ENCODE assay signal across 16 cellular contexts in genomic region chr12:59122784-59123183, GRCh38.
"Had no signal": no experiment of that assay in that cellular context is flagged by ENCODE, and none has a peak within 500 bp of the region (broad histone marks: within the 10 kb centered on the region; RNA-seq: fewer than 3 reads in every experiment).

No MANE protein-coding gene starts in this region.

- H3K36me3 Mint-ChIP-seq: activated naive CD8-positive, alpha-beta T cell; brain; natural killer cell; stimulated activated naive B cell treated with anti-CD40 and anti-IgM and Interleukin-4, amounts not matched to agents 10 μg/mL and 1 μg/mL and 100 μg/mL, for 72 hours had no signal

- H3K4me3 Mint-ChIP-seq: activated naive CD8-positive, alpha-beta T cell; brain; natural killer cell; stimulated activated naive B cell treated with anti-CD40 and anti-IgM and Interleukin-4, amounts not matched to agents 10 μg/mL and 1 μg/mL and 100 μg/mL, for 72 hours; T-helper 2 cell treated with Interferon-gamma antibody and Interleukin-4, amounts not matched to agents 5 μg/mL and 100 μg/mL, for 36 hours had no signal

- H3K27me3 ChIP-seq: foreskin keratinocyte, pancreas, sigmoid colon, transverse colon had no signal

- H3K9me3 ChIP-seq: pancreas, sigmoid colon, SK-N-SH, transverse colon, uterus had no signal

- H3K4me3 ChIP-seq: pancreas, sigmoid colon, transverse colon, uterus had no signal

- H3K36me3 ChIP-seq: pancreas, sigmoid colon, transverse colon, uterus had no signal

- DNase-seq: activated CD4-positive, alpha-beta T cell treated with anti-CD3 and anti-CD28 coated beads, Interleukin-2, amount 50 U/mL, for 48 hours; activated gamma-delta T cell; amniotic stem cell; central memory CD4-positive, alpha-beta T cell; foreskin keratinocyte; mesendoderm; natural killer cell; pancreas; sigmoid colon; SK-N-SH; stimulated activated naive B cell treated with anti-CD40 and anti-IgM and Interleukin-4, amounts not matched to agents 10 μg/mL and 1 μg/mL and 100 μg/mL, for 72 hours; transverse colon; uterus had no signal

- ATAC-seq: foreskin keratinocyte; natural killer cell; pancreas; stimulated activated naive B cell treated with anti-CD40 and anti-IgM and Interleukin-4, amounts not matched to agents 10 μg/mL and 1 μg/mL and 100 μg/mL, for 72 hours had no signal

- H3K4me1 ChIP-seq: foreskin keratinocyte, pancreas, sigmoid colon, transverse colon, uterus had no signal

- H3K27ac Mint-ChIP-seq: activated naive CD8-positive, alpha-beta T cell; brain; natural killer cell; stimulated activated naive B cell treated with anti-CD40 and anti-IgM and Interleukin-4, amounts not matched to agents 10 μg/mL and 1 μg/mL and 100 μg/mL, for 72 hours; T-helper 2 cell treated with Interferon-gamma antibody and Interleukin-4, amounts not matched to agents 5 μg/mL and 100 μg/mL, for 36 hours had no signal

- H3K4me1 Mint-ChIP-seq: brain; natural killer cell; stimulated activated naive B cell treated with anti-CD40 and anti-IgM and Interleukin-4, amounts not matched to agents 10 μg/mL and 1 μg/mL and 100 μg/mL, for 72 hours had no signal

- H3K27me3 Mint-ChIP-seq: brain; stimulated activated naive B cell treated with anti-CD40 and anti-IgM and Interleukin-4, amounts not matched to agents 10 μg/mL and 1 μg/mL and 100 μg/mL, for 72 hours had no signal

- H3K9me3 Mint-ChIP-seq: T-helper 2 cell treated with Interferon-gamma antibody and Interleukin-4, amounts not matched to agents 5 μg/mL and 100 μg/mL, for 36 hours had no signal
